1 cellular context compared by ENCODE assay signal in genomic region chr17:17836250-17836817, GRCh38.
A peak's percentile ranks its signal among the peaks of the same experiment; 100 is the strongest.
TF ChIP-seq lines count a peak whose summit lies in the region.

No MANE protein-coding gene starts in this region.

TF ChIP-seq in HepG2, 621 proteins besides CTCF, POLR2A, EP300 and RAD21 (continued from another document and continues in another):
- TF ChIP-seq CCDC6 (CRISPR knock-in tag; IDR thresholded peaks at IDR 0.05), result peak; percentile 85
- TF ChIP-seq ZFAT (CRISPR knock-in tag; conservative IDR thresholded peaks at IDR 0.05), result no peak
- no peak for TF ChIP-seq ZNF570 (CRISPR knock-in tag; IDR thresholded peaks at IDR 0.05; ENCODE audit: borderline replicate concordance)
- TF ChIP-seq CBX1 (IDR thresholded peaks at IDR 0.05; ENCODE audit: low read depth), result no peak
- TF ChIP-seq ZNF709 (CRISPR knock-in tag; IDR thresholded peaks at IDR 0.05), result peak; percentile 30; the same call in 1 of the 2 replicates
- TF ChIP-seq HINFP (CRISPR knock-in tag; IDR thresholded peaks at IDR 0.05; ENCODE audit: low read depth), result peak; percentile 37; the same call in 1 of the 2 replicates
- no peak; the same call in 1 of the 2 replicates for TF ChIP-seq BATF2 (CRISPR knock-in tag; IDR thresholded peaks at IDR 0.05)
- no peak for TF ChIP-seq SNRNP70 (IDR thresholded peaks at IDR 0.05; ENCODE audit: low read depth, low read length)
- peak; percentile 88; the same call in 1 of the 2 replicates for TF ChIP-seq ATF7-NPFF (CRISPR knock-in tag; IDR thresholded peaks at IDR 0.05; ENCODE audit: low read depth)
- TF ChIP-seq PHF8 (CRISPR knock-in tag; IDR thresholded peaks at IDR 0.05), result peak; percentile 79
- peak; percentile 72; the same call in 1 of the 2 replicates for TF ChIP-seq ZSCAN5A (CRISPR knock-in tag; IDR thresholded peaks at IDR 0.05; ENCODE audit: borderline replicate concordance)
- peak; percentile 48; the same call in 1 of the 2 replicates for TF ChIP-seq REPIN1 (CRISPR knock-in tag; IDR thresholded peaks at IDR 0.05; ENCODE audit: borderline replicate concordance, low read depth)
- TF ChIP-seq CBX5 (CRISPR knock-in tag; IDR thresholded peaks at IDR 0.05; ENCODE audit: borderline replicate concordance), result peak; percentile 28; the same call in 1 of the 2 replicates
- TF ChIP-seq SRY (CRISPR knock-in tag; IDR thresholded peaks at IDR 0.05), result peak; percentile 88
- no peak for TF ChIP-seq HNF1A (IDR thresholded peaks at IDR 0.05; ENCODE audit: low read depth)
- TF ChIP-seq HNF1A (CRISPR knock-in tag; IDR thresholded peaks at IDR 0.05; ENCODE audit: borderline replicate concordance), result peak; percentile 52; the same call in 1 of the 2 replicates
- TF ChIP-seq CHD2 (IDR thresholded peaks at IDR 0.05; ENCODE audit: low read depth, low read length), result peak; percentile 70; the same call in 1 of the 2 replicates
- TF ChIP-seq ELF1 (CRISPR knock-in tag; IDR thresholded peaks at IDR 0.05), result peak; percentile 55
- peak; percentile 69; the same call in 1 of the 2 replicates for TF ChIP-seq ISX (CRISPR knock-in tag; conservative IDR thresholded peaks at IDR 0.05)
- peak; percentile 96; the same call in 1 of the 2 replicates for TF ChIP-seq ZFP90 (CRISPR knock-in tag; IDR thresholded peaks at IDR 0.05; ENCODE audit: borderline replicate concordance)
- peak; percentile 83 for TF ChIP-seq ARID4A (CRISPR knock-in tag; IDR thresholded peaks at IDR 0.05; ENCODE audit: borderline replicate concordance)
- TF ChIP-seq ZFP82 (CRISPR knock-in tag; IDR thresholded peaks at IDR 0.05; ENCODE audit: borderline replicate concordance), result no peak
- peak; percentile 41; the same call in 1 of the 2 replicates for TF ChIP-seq ZMYM3 (CRISPR knock-in tag; IDR thresholded peaks at IDR 0.05)
- no peak for TF ChIP-seq MAFF (IDR thresholded peaks at IDR 0.05; ENCODE audit: low read depth, low read length)
- no peak for TF ChIP-seq RFX3 (CRISPR knock-in tag; IDR thresholded peaks at IDR 0.05)
- TF ChIP-seq ESRRA (CRISPR knock-in tag; IDR thresholded peaks at IDR 0.05; ENCODE audit: low read depth), result peak; percentile 57; the same call in 1 of the 2 replicates
- peak; percentile 59; the same call in 1 of the 2 replicates for TF ChIP-seq MYPOP (CRISPR knock-in tag; IDR thresholded peaks at IDR 0.05)
- TF ChIP-seq KDM6A (CRISPR knock-in tag; IDR thresholded peaks at IDR 0.05; ENCODE audit: low read depth), result no peak
- peak; percentile 71; the same call in 1 of the 2 replicates for TF ChIP-seq MED13 (CRISPR knock-in tag; IDR thresholded peaks at IDR 0.05)
- TF ChIP-seq ZBTB10 (CRISPR knock-in tag; IDR thresholded peaks at IDR 0.05; ENCODE audit: borderline replicate concordance), result peak; percentile 87
- no peak for TF ChIP-seq ZBTB4 (CRISPR knock-in tag; IDR thresholded peaks at IDR 0.05; ENCODE audit: borderline replicate concordance)
